ENCODE assay signal across 10 cellular contexts in genomic region chr16:8864480-8864879, GRCh38. TPM values are rescaled to one million over a fixed set of nuclear protein-coding genes. Genes with fewer than 3 reads are reported as not detected.
DNase-seq lines count a peak whose midpoint lies in the region; ATAC-seq lines count a peak whose summit lies in the region.
"Had no signal": no experiment of that assay in that cellular context is flagged by ENCODE, and none has a peak within 500 bp of the region (broad histone marks: within the 10 kb centered on the region; RNA-seq: fewer than 3 reads in every experiment).

No MANE protein-coding gene starts in this region.

- H3K4me1 Mint-ChIP-seq in activated CD4-positive, alpha-beta T cell treated with anti-CD3 and anti-CD28 coated beads, Interleukin-2, amount 10 ng/mL, durations not matched to agents 7 days and 5 days: peaks cover 49% of the 10 kb centered on the region
- H3K4me1 Mint-ChIP-seq in activated CD4-positive, alpha-beta T cell treated with anti-CD3 and anti-CD28 coated beads for 36 hours: peaks cover 29% of the 10 kb centered on the region
- peaks cover 24% of the 10 kb centered on the region for H3K4me1 Mint-ChIP-seq in T-helper 17 cell
- H3K4me1 Mint-ChIP-seq in immature natural killer cell: peaks cover 44 to 66% of the 10 kb centered on the region in 2 donors

- POLR2A ChIA-PET in activated CD4-positive, alpha-beta T cell treated with anti-CD3 and anti-CD28 coated beads, Interleukin-2, amount 10 ng/mL, durations not matched to agents 7 days and 5 days (lab: Charles Lee): no interaction called here
- POLR2A ChIA-PET in activated CD4-positive, alpha-beta T cell treated with anti-CD3 and anti-CD28 coated beads for 36 hours (lab: Charles Lee): interaction anchor here (1.1 kb wide), 1 partner anchor 24 kb away, joined by 3 read pairs; no protein-coding TSS in a partner anchor

- intact Hi-C loops in activated CD4-positive, alpha-beta T cell treated with anti-CD3 and anti-CD28 coated beads for 36 hours (cut with DNase I, micrococcal nuclease): no loop called here

- no peak for ATAC-seq in activated CD4-positive, alpha-beta T cell treated with anti-CD3 and anti-CD28 coated beads for 36 hours
- no peak for ATAC-seq in T-helper 17 cell

- H3K4me3 Mint-ChIP-seq in activated CD4-positive, alpha-beta T cell treated with anti-CD3 and anti-CD28 coated beads, Interleukin-2, amount 10 ng/mL, durations not matched to agents 7 days and 5 days: no peak overlapping the region
- no peak overlapping the region for H3K4me3 Mint-ChIP-seq in activated CD4-positive, alpha-beta T cell treated with anti-CD3 and anti-CD28 coated beads for 36 hours
- H3K4me3 Mint-ChIP-seq in T-helper 17 cell: no peak overlapping the region
- peak overlapping the region in 3 of 5 donors; percentile 20 to 45 (median 40) for H3K4me3 Mint-ChIP-seq in immature natural killer cell

- no peaks in the 10 kb centered on the region for H3K9me3 Mint-ChIP-seq in activated CD4-positive, alpha-beta T cell treated with anti-CD3 and anti-CD28 coated beads, Interleukin-2, amount 10 ng/mL, durations not matched to agents 7 days and 5 days
- no peaks in the 10 kb centered on the region for H3K9me3 Mint-ChIP-seq in activated CD4-positive, alpha-beta T cell treated with anti-CD3 and anti-CD28 coated beads for 36 hours (ENCODE audit: low read depth)
- no peaks in the 10 kb centered on the region for H3K9me3 Mint-ChIP-seq in immature natural killer cell

- in situ Hi-C loops in KBM-7 (cut with MboI; ENCODE audit: low pct_unique_long_range_greater_than_20kb, low sequenced_read_pairs): no loop called here

- CTCF ChIA-PET in activated CD4-positive, alpha-beta T cell treated with anti-CD3 and anti-CD28 coated beads, Interleukin-2, amount 10 ng/mL, durations not matched to agents 7 days and 5 days (lab: Charles Lee): interaction anchor here (1.2 to 1.7 kb wide), 2 partner anchors 11 to 13 kb away, joined by 3 to 6 read pairs; no protein-coding TSS in a partner anchor
- CTCF ChIA-PET in activated CD4-positive, alpha-beta T cell treated with anti-CD3 and anti-CD28 coated beads for 36 hours (lab: Charles Lee): interaction anchor here (1.0 to 2.2 kb wide), 3 partner anchors 16 to 72 kb away, joined by 3 to 7 read pairs (median 3); no protein-coding TSS in a partner anchor

- H3K27ac ChIP-seq in temporal lobe (ENCODE audit: low read depth, low read length): peak overlapping the region; percentile 93

- DNase-seq in activated CD4-positive, alpha-beta T cell treated with anti-CD3 and anti-CD28 coated beads, Interleukin-2, amount 10 ng/mL, durations not matched to agents 7 days and 5 days: no peak
- DNase-seq in activated CD4-positive, alpha-beta T cell treated with anti-CD3 and anti-CD28 coated beads for 36 hours: no peak
- DNase-seq in T-helper 17 cell (no peak), immature natural killer cell (no peak), KBM-7 (no peak), NCI-H1417 treated with DMSO at 0.1 percent for 48 hours (lab: John Stamatoyannopoulos, UW) (no peak), SHP77 (lab: John Stamatoyannopoulos, UW) (no peak)
- DNase-seq: ACHN had no signal

- peaks cover 31% of the 10 kb centered on the region for H3K36me3 Mint-ChIP-seq in activated CD4-positive, alpha-beta T cell treated with anti-CD3 and anti-CD28 coated beads, Interleukin-2, amount 10 ng/mL, durations not matched to agents 7 days and 5 days (ENCODE audit: low read depth)
- peaks cover 20% of the 10 kb centered on the region for H3K36me3 Mint-ChIP-seq in activated CD4-positive, alpha-beta T cell treated with anti-CD3 and anti-CD28 coated beads for 36 hours (ENCODE audit: low read depth)
- H3K36me3 Mint-ChIP-seq in T-helper 17 cell (ENCODE audit: low read depth) (peaks cover 4% of the 10 kb centered on the region), immature natural killer cell (no peaks in the 10 kb centered on the region)

- no peaks in the 10 kb centered on the region for H3K27me3 Mint-ChIP-seq in activated CD4-positive, alpha-beta T cell treated with anti-CD3 and anti-CD28 coated beads, Interleukin-2, amount 10 ng/mL, durations not matched to agents 7 days and 5 days
- H3K27me3 Mint-ChIP-seq in activated CD4-positive, alpha-beta T cell treated with anti-CD3 and anti-CD28 coated beads for 36 hours: no peaks in the 10 kb centered on the region
- H3K27me3 Mint-ChIP-seq in T-helper 17 cell: no peaks in the 10 kb centered on the region
- H3K27me3 Mint-ChIP-seq in immature natural killer cell (ENCODE audit: low read depth in 3 of 3): peaks cover 0 to 9% (median 4%) of the 10 kb centered on the region in 3 donors

- H3K9me3 ChIP-seq in T-helper 17 cell (ENCODE audit: control insufficient read depth, low read length, poor library complexity, severe bottlenecking): no peaks in the 10 kb centered on the region

- H3K27ac Mint-ChIP-seq in activated CD4-positive, alpha-beta T cell treated with anti-CD3 and anti-CD28 coated beads, Interleukin-2, amount 10 ng/mL, durations not matched to agents 7 days and 5 days: peak overlapping the region; percentile 6
- H3K27ac Mint-ChIP-seq in activated CD4-positive, alpha-beta T cell treated with anti-CD3 and anti-CD28 coated beads for 36 hours: no peak overlapping the region
- H3K27ac Mint-ChIP-seq in T-helper 17 cell (peak overlapping the region; percentile 54), immature natural killer cell (peak overlapping the region in 4 of 6 donors; percentile 26 to 82 (median 53))

RNA-seq across cellular contexts. Expression of gene CARHSP1, which starts 4.3 kb away (rescaled TPM):
- 100 to 1,000 TPM; 172 to 189 TPM for total RNA-seq in activated CD4-positive, alpha-beta T cell treated with anti-CD3 and anti-CD28 coated beads, Interleukin-2, amount 10 ng/mL, durations not matched to agents 7 days and 5 days
- total RNA-seq in activated CD4-positive, alpha-beta T cell treated with anti-CD3 and anti-CD28 coated beads for 36 hours: 10 to 100 TPM; 49.4 to 64.5 TPM
- total RNA-seq in T-helper 17 cell (10 to 100 TPM; 25.4 to 30.4 TPM), temporal lobe (138 TPM)
- polyA plus RNA-seq in immature natural killer cell: 10 to 100 TPM; 83.0 to 96.8 (median 92.9) TPM

RNA-seq across cellular contexts. Expression of gene LITAFD, which starts 17.7 kb away (rescaled TPM):
- not detected for total RNA-seq in activated CD4-positive, alpha-beta T cell treated with anti-CD3 and anti-CD28 coated beads, Interleukin-2, amount 10 ng/mL, durations not matched to agents 7 days and 5 days
- total RNA-seq in activated CD4-positive, alpha-beta T cell treated with anti-CD3 and anti-CD28 coated beads for 36 hours: not detected
- under 1 TPM in 1 of 2 donors, not detected in 1; 0.75 TPM for total RNA-seq in T-helper 17 cell
- polyA plus RNA-seq in immature natural killer cell: not detected
- not detected for total RNA-seq in temporal lobe
- total RNA-seq: subcutaneous adipose tissue had no signal

Comparison
In these comparisons a context has a peak if more than half of its experiments do, and no peak if none do; other contexts are left out.
1. H3K4me3 Mint-ChIP-seq: peak in immature natural killer cell (3 of 5); none in activated CD4-positive, alpha-beta T cell treated with anti-CD3 and anti-CD28 coated beads, Interleukin-2, amount 10 ng/mL, durations not matched to agents 7 days and 5 days (single experiment), activated CD4-positive, alpha-beta T cell treated with anti-CD3 and anti-CD28 coated beads for 36 hours (single experiment) and T-helper 17 cell (single experiment).